In genomic region chr6:130164251-130164650, GRCh38 we compare ENCODE assay signal across 24 cellular contexts. TPM values are rescaled to one million over a fixed set of nuclear protein-coding genes. Genes with fewer than 3 reads are reported as not detected.
"Had no signal": no experiment of that assay in that cellular context is flagged by ENCODE, and none has a peak within 500 bp of the region (broad histone marks: within the 10 kb centered on the region; RNA-seq: fewer than 3 reads in every experiment).

No MANE protein-coding gene starts in this region.

- H3K9me3 Mint-ChIP-seq: neural progenitor cell had no signal

- H3K4me1 ChIP-seq: left ventricle myocardium inferior, neural progenitor cell, right atrium auricular region, testis, transverse colon had no signal

- H3K4me2 ChIP-seq: neural progenitor cell had no signal

- H3K4me3 ChIP-seq: esophagus squamous epithelium, left ventricle myocardium inferior, mucosa of descending colon, neural progenitor cell, right atrium auricular region, testis, transverse colon had no signal

- H3K27me3 Mint-ChIP-seq: activated T-helper 17 cell treated with anti-CD3 and anti-CD28 coated beads, Interleukin-2, amount 50 U/mL, for 72 hours had no signal

- H3K36me3 ChIP-seq: esophagus squamous epithelium, left ventricle myocardium inferior, neural progenitor cell, right atrium auricular region, transverse colon had no signal

- H2AFZ ChIP-seq: neural progenitor cell had no signal

- H3K36me3 Mint-ChIP-seq: neural progenitor cell had no signal

- H3K27ac ChIP-seq: epithelial cell of prostate, esophagus squamous epithelium, left ventricle myocardium inferior, neural progenitor cell, right atrium auricular region, testis, transverse colon had no signal

- H3K4me1 Mint-ChIP-seq: activated T-helper 17 cell treated with anti-CD3 and anti-CD28 coated beads, Interleukin-2, amount 50 U/mL, for 72 hours had no signal

- H3K27me3 ChIP-seq: esophagus squamous epithelium, neural progenitor cell, right atrium auricular region, testis, transverse colon had no signal

- H3K9ac ChIP-seq: neural progenitor cell had no signal

- H3K27ac Mint-ChIP-seq: activated T-helper 17 cell treated with anti-CD3 and anti-CD28 coated beads, Interleukin-2, amount 50 U/mL, for 72 hours; neural progenitor cell; WTC11 had no signal

- H3K4me3 Mint-ChIP-seq: activated T-helper 17 cell treated with anti-CD3 and anti-CD28 coated beads, Interleukin-2, amount 50 U/mL, for 72 hours; neural progenitor cell; WTC11 had no signal

- DNase-seq: activated CD4-positive, alpha-beta T cell treated with anti-CD3 and anti-CD28 coated beads, Interleukin-2, amount 50 U/mL, for 4 hours; activated CD8-positive, alpha-beta memory T cell treated with anti-CD3 and anti-CD28 coated beads, Interleukin-2, amount 50 U/mL, for 4 hours; activated gamma-delta T cell treated with Interleukin-2 at 50 U/mL for 16 hours; activated naive CD4-positive, alpha-beta T cell treated with anti-CD3 and anti-CD28 coated beads, Interleukin-2, amount 50 U/mL, for 16 hours; activated T-cell treated with anti-CD3 and anti-CD28 coated beads, Interleukin-2, amount 50 U/mL, for 1 hour; amygdala; caudate nucleus; esophagus squamous epithelium; glutamatergic neuron; islet precursor cell; left ventricle myocardium inferior; mucosa of descending colon; stimulated activated CD4-positive, alpha-beta T cell treated with anti-CD3 and anti-CD28 coated beads, Interleukin-15, amount 100 ng/mL, for 24 hours; stimulated activated naive CD8-positive, alpha-beta T cell treated with anti-CD3 and anti-CD28 coated beads, Interleukin-15, Interleukin-2, amounts not matched to agents 100 U/mL and 50 U/mL, for 24 hours; T-helper 2 cell; testis; transverse colon had no signal

- H3K9me3 ChIP-seq: esophagus squamous epithelium, mucosa of descending colon, right atrium auricular region, testis, transverse colon had no signal

RNA-seq across cellular contexts. Expression of gene SAMD3, which starts 58.5 kb away (rescaled TPM):
- total RNA-seq: left ventricle myocardium inferior, lung microvascular endothelial cell, pulmonary artery endothelial cell had no signal
